In the genomic region with DNA sequence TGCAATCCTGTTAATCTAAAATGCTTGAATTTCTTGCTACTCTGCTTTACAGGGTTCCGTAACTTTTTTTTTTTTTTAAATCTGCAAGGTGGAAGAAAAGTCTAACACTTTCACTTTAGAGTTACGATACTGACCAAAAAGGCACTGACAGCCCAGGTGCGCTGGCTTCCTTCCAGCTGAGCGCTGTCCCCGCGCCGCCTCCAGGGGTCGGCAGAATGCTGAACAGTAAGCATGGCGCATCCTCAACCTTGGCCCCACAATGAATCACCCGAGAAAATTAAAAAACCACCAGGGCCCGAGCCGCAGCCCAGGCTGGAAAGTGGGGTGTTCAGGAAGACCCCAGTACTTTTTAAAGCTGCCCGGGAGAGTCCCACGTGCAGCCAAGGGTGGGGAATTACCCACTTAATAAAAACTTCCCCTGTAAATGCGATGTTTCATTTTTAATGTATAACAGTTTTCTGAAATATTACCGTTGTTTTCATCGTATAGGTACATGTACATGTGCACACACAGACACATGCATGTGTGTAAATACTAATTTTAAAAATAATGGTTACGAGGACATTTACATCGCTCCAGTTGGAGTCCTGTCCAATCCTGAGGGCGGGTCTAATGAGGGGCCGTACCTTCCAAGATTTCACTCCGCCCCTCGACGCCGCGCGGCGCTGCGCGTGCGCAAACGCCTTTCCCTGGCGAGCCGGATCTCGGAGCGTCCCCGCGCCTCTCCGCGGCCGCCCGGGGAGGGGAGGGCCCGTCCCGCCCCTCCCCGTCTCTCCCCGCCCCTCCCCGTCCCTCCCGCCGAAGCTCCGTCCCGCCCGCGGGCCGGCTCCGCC, we compare ENCODE assay signal across 7 cellular contexts.
DNase-seq lines count a peak whose midpoint lies in the region; ATAC-seq, FAIRE-seq and TF ChIP-seq lines count a peak whose summit lies in the region.

No MANE protein-coding gene starts in this region.

- peak; percentile 89 for FAIRE-seq in GM18507 (lab: Jason Lieb, UNC)

- in situ Hi-C loops in astrocyte of the spinal cord (cut with HindIII; ENCODE audit: low sequenced_read_pairs): no loop called here

- DNase-seq in GM18507 (ENCODE audit: extremely low spot score, insufficient read length, low read depth): peak; percentile 91
- peak; percentile 82 to 90 for DNase-seq in NCI-H1930 (lab: John Stamatoyannopoulos, UW)
- DNase-seq in T1000 (lab: John Stamatoyannopoulos, UW): peak; percentile 93
- peak; percentile 96 for DNase-seq in astrocyte of the spinal cord (ENCODE audit: low read depth, low spot score)
- DNase-seq in hippocampal formation (lab: John Stamatoyannopoulos, UW): peak; percentile 88 to 93
- peak; percentile 81 for DNase-seq in retina

- peak; percentile 85 for TF ChIP-seq CTCF in astrocyte of the spinal cord (IDR thresholded peaks at IDR 0.05; ENCODE audit: low read depth, low read length)

- peak; percentile 81 for ATAC-seq in HG03025 (IDR thresholded peaks at IDR 0.05; ENCODE audit: low FRiP score, unreplicated experiment)

- H3K4me3 ChIP-seq in astrocyte of the spinal cord (ENCODE audit: low read depth, low read length): peak overlapping the region; percentile 87

Comparison
In these comparisons a context has a peak if more than half of its experiments do, and no peak if none do; other contexts are left out.
1. Peak in every context shown above with its lines: DNase-seq, ATAC-seq and H3K4me3 ChIP-seq.